In genomic region chr15:39458131-39458530, GRCh38 we compare ENCODE assay signal across 1 cellular context.
TF ChIP-seq lines count a peak whose summit lies in the region.

No MANE protein-coding gene starts in this region.

TF ChIP-seq in HEK293, 187 proteins besides CTCF, POLR2A, EP300 and RAD21 (continued from another document):
- TF ChIP-seq ZNF280C (tag by site-specific recombination; IDR thresholded peaks at IDR 0.05) = no peak
- TF ChIP-seq HOXC10 (CRISPR knock-in tag; IDR thresholded peaks at IDR 0.05) = no peak
- TF ChIP-seq ZNF521 (tag by site-specific recombination; IDR thresholded peaks at IDR 0.05) = no peak
- TF ChIP-seq ZNF311 (tag by site-specific recombination; IDR thresholded peaks at IDR 0.05; ENCODE audit: borderline replicate concordance) = no peak
- no peak for TF ChIP-seq ZBTB11 (tag by site-specific recombination; conservative IDR thresholded peaks at IDR 0.05; ENCODE audit: low read depth)
